17 cellular contexts compared by ENCODE assay signal in genomic region chr5:178465228-178465860, GRCh38.
"Had no signal": no experiment of that assay in that cellular context is flagged by ENCODE, and none has a peak within 500 bp of the region (broad histone marks: within the 10 kb centered on the region; RNA-seq: fewer than 3 reads in every experiment).

No MANE protein-coding gene starts in this region.

- H3K4me1 Mint-ChIP-seq: activated B cell treated with CpG ODN at 0.5 μM for 24 hours; activated CD4-positive, alpha-beta T cell treated with anti-CD3 and anti-CD28 coated beads for 36 hours; activated naive CD8-positive, alpha-beta T cell treated with anti-CD3 and anti-CD28 coated beads for 36 hours; central memory CD8-positive, alpha-beta T cell; memory B cell had no signal

- H3K9me3 Mint-ChIP-seq: activated B cell treated with CpG ODN at 0.5 μM for 24 hours; activated naive CD8-positive, alpha-beta T cell treated with anti-CD3 and anti-CD28 coated beads for 36 hours; central memory CD8-positive, alpha-beta T cell; effector memory CD8-positive, alpha-beta T cell; memory B cell had no signal

- H3K4me3 ChIP-seq: esophagus squamous epithelium, gastroesophageal sphincter, mucosa of descending colon, thoracic aorta had no signal

- H3K36me3 Mint-ChIP-seq: activated naive CD8-positive, alpha-beta T cell treated with anti-CD3 and anti-CD28 coated beads for 36 hours; memory B cell had no signal

- H3K9me3 ChIP-seq: esophagus squamous epithelium, gastroesophageal sphincter, mucosa of descending colon, thoracic aorta had no signal

- H3K27ac ChIP-seq: esophagus squamous epithelium, gastroesophageal sphincter, thoracic aorta had no signal

- DNase-seq: activated B cell treated with CpG ODN at 0.5 μM for 24 hours; activated CD4-positive, alpha-beta T cell treated with anti-CD3 and anti-CD28 coated beads for 36 hours; activated CD4-positive, alpha-beta T cell treated with anti-CD3 and anti-CD28 coated beads, Interleukin-2, amount 50 U/mL, for 4 hours; activated naive CD4-positive, alpha-beta T cell; activated naive CD8-positive, alpha-beta T cell treated with anti-CD3 and anti-CD28 coated beads for 36 hours; activated T-cell treated with anti-CD3 and anti-CD28 coated beads for 4 hours; effector memory CD8-positive, alpha-beta T cell; esophagus squamous epithelium; hypothalamus; mucosa of descending colon; stimulated activated CD4-positive, alpha-beta T cell treated with anti-CD3 and anti-CD28 coated beads, Interleukin-4, amount 100 ng/mL, for 24 hours; stimulated activated naive CD4-positive, alpha-beta T cell treated with Interleukin-2 at 50 U/mL for 16 hours; T-helper 9 cell had no signal

- H3K36me3 ChIP-seq: esophagus squamous epithelium, gastroesophageal sphincter, thoracic aorta had no signal

- H3K27me3 Mint-ChIP-seq: activated naive CD8-positive, alpha-beta T cell treated with anti-CD3 and anti-CD28 coated beads for 36 hours had no signal

- H3K27ac Mint-ChIP-seq: activated B cell treated with CpG ODN at 0.5 μM for 24 hours; activated CD4-positive, alpha-beta T cell treated with anti-CD3 and anti-CD28 coated beads for 36 hours; activated naive CD8-positive, alpha-beta T cell treated with anti-CD3 and anti-CD28 coated beads for 36 hours; effector memory CD8-positive, alpha-beta T cell; memory B cell had no signal

- H3K4me3 Mint-ChIP-seq: activated B cell treated with CpG ODN at 0.5 μM for 24 hours; activated CD4-positive, alpha-beta T cell treated with anti-CD3 and anti-CD28 coated beads for 36 hours; activated naive CD8-positive, alpha-beta T cell treated with anti-CD3 and anti-CD28 coated beads for 36 hours; central memory CD8-positive, alpha-beta T cell; effector memory CD8-positive, alpha-beta T cell; memory B cell had no signal

- H3K27me3 ChIP-seq: gastroesophageal sphincter had no signal
